15 cellular contexts compared by ENCODE assay signal in the genomic region with DNA sequence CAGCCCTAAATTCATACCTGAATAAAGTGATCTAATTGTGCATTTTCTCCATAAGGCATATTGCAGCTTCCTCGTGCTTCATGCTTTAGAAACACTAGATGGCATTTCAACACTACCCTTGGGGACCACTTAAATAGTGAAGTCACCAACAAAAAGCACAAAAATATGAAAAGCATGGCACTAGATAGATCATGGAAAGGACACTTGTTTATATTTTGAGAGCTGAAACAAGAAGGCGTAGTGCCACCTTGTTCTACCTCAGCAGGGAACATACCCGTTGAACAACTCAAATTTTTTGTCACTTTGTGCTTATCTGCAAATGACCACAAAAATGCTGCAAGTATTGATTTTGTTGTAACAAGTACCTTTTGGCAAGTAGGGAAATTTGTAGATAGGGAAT. TPM values are rescaled to one million over a fixed set of nuclear protein-coding genes. Genes with fewer than 3 reads are reported as not detected.
DNase-seq lines count a peak whose midpoint lies in the region; ATAC-seq and TF ChIP-seq lines count a peak whose summit lies in the region.
"Had no signal": no experiment of that assay in that cellular context is flagged by ENCODE, and none has a peak within 500 bp of the region (broad histone marks: within the 10 kb centered on the region; RNA-seq: fewer than 3 reads in every experiment).

No MANE protein-coding gene starts in this region.

- H3K79me2 ChIP-seq in DND-41 (ENCODE audit: insufficient read depth, low read length), result no peaks in the 10 kb centered on the region

- no peaks in the 10 kb centered on the region; the same call in 1 of the 2 replicates for H4K20me1 ChIP-seq in DND-41 (ENCODE audit: insufficient read depth, low read length)

- CTCF ChIA-PET in HEK293 (lab: Yijun Ruan, JAX) (interaction anchor here (0.5 to 1.2 kb wide), 5 partner anchors 12 to 1195 kb away, joined by 3 to 6 read pairs (median 3); no protein-coding TSS in a partner anchor), Panc1 (lab: Charles Lee) (interaction anchor here (0.9 kb wide), 1 partner anchor 162 kb away, joined by 3 read pairs; no protein-coding TSS in a partner anchor)

- H3K27ac ChIP-seq in DND-41 (ENCODE audit: low read length) (no peak overlapping the region), HEK293 (ENCODE audit: extremely low read depth, low read depth, low read length) (no peak overlapping the region), Panc1 (ENCODE audit: low read length) (no peak overlapping the region), liver (ENCODE audit: low read depth in 1 of 2, low read length in 2 of 2) (no peak overlapping the region)
- H3K27ac ChIP-seq: BLaER1 treated with 17β-estradiol and CSF1 and Interleukin-3, amounts not matched to agents 10 nM and 100 nM had no signal

- H3K9ac ChIP-seq in DND-41 (ENCODE audit: low read depth, low read length), result no peak overlapping the region
- no peak overlapping the region for H3K9ac ChIP-seq in liver (ENCODE audit: low read depth in 1 of 2, low read length in 2 of 2)
- H3K9ac ChIP-seq: BLaER1 treated with 17β-estradiol and CSF1 and Interleukin-3, amounts not matched to agents 10 nM and 100 nM had no signal

- DNase-seq in DND-41 (no peak), Panc1 (ENCODE audit: low read depth, low spot score) (no peak), SK-N-DZ (ENCODE audit: low spot score) (no peak), mucosa of descending colon (no peak), NOMO-1 treated with dmso at 0.1 percent for 144 hours (lab: John Stamatoyannopoulos, UW; ENCODE audit: unreplicated experiment) (no peak)
- DNase-seq: activated B cell treated with CpG ODN at 0.5 μM for 24 hours; activated naive CD4-positive, alpha-beta T cell treated with anti-CD3 and anti-CD28 coated beads, Interleukin-2, amount 10 ng/mL, durations not matched to agents 7 days and 5 days; mesenchymal stem cell; NCI-H1436; small intestine; stimulated activated naive CD8-positive, alpha-beta T cell treated with anti-CD3 and anti-CD28 coated beads, Interleukin-15, Interleukin-2, amounts not matched to agents 100 U/mL and 50 U/mL, for 24 hours had no signal

- TF ChIP-seq CTCF in DND-41 (IDR thresholded peaks at IDR 0.05; ENCODE audit: borderline replicate concordance, extremely low read depth, low read length, poor library complexity, severe bottlenecking) (peak; percentile 21), HEK293 (tag by site-specific recombination; IDR thresholded peaks at IDR 0.05) (no peak), Panc1 (IDR thresholded peaks at IDR 0.05) (peak; percentile 17; the same call in 1 of the 2 replicates), liver (IDR thresholded peaks at IDR 0.05; ENCODE audit: low read depth, low read length, missing input control) (peak; percentile 16), mucosa of descending colon (IDR thresholded peaks at IDR 0.05) (no peak)

- peaks cover 9% of the 10 kb centered on the region; the same call in 1 of the 2 replicates for H3K4me1 ChIP-seq in DND-41 (ENCODE audit: insufficient read depth, low read length)
- peaks cover 10% of the 10 kb centered on the region; the same call in 1 of the 2 replicates for H3K4me1 ChIP-seq in HEK293 (ENCODE audit: control insufficient read depth, insufficient read depth, low read length)
- no peaks in the 10 kb centered on the region for H3K4me1 ChIP-seq in Panc1 (ENCODE audit: control insufficient read depth, insufficient read depth, low read length)
- H3K4me1 ChIP-seq in liver (ENCODE audit: control insufficient read depth in 4 of 4, insufficient read depth in 4 of 4, low read length in 3 of 4), result peaks cover 6 to 47% (median 37%) of the 10 kb centered on the region in 4 donors
- H3K4me1 ChIP-seq in mucosa of descending colon (ENCODE audit: low read depth), result no peaks in the 10 kb centered on the region

- no peaks in the 10 kb centered on the region for H3K27me3 ChIP-seq in DND-41 (ENCODE audit: insufficient read depth, low read length, poor library complexity)
- H3K27me3 ChIP-seq in Panc1 (ENCODE audit: control insufficient read depth, insufficient read depth, low read length), result no peaks in the 10 kb centered on the region
- no peaks in the 10 kb centered on the region for H3K27me3 ChIP-seq in liver (ENCODE audit: control insufficient read depth in 4 of 4, insufficient read depth in 4 of 4, low read length in 3 of 4)
- H3K27me3 ChIP-seq: BLaER1 treated with 17β-estradiol and CSF1 and Interleukin-3, amounts not matched to agents 10 nM and 100 nM had no signal

- no peak for ATAC-seq in DND-41 (ENCODE audit: insufficient read depth, low read depth)
- ATAC-seq in Panc1, result no peak
- no peak for ATAC-seq in GM21529 (IDR thresholded peaks at IDR 0.05; ENCODE audit: unreplicated experiment)
- no peak for ATAC-seq in mucosa of descending colon
- ATAC-seq: stimulated activated naive CD8-positive, alpha-beta T cell treated with anti-CD3 and anti-CD28 coated beads, Interleukin-15, Interleukin-2, amounts not matched to agents 100 U/mL and 50 U/mL, for 24 hours had no signal

- POLR2A ChIA-PET in HEK293 (lab: Yijun Ruan, JAX) (no interaction called here), Panc1 (lab: Charles Lee) (no interaction called here)

- TF ChIP-seq RAD21 in liver (IDR thresholded peaks at IDR 0.05), result peak; percentile 73 to 76

- no TSS peak for BruUV-seq in Panc1 (replicated peaks; lab: Mats Ljungman, UMichigan)

- intact Hi-C loops in Panc1 (cut with micrococcal nuclease; ENCODE audit: unreplicated experiment) (no loop called here), mucosa of descending colon (cut with DNase I, micrococcal nuclease) (no loop called here)

- no peaks in the 10 kb centered on the region for H3K9me3 ChIP-seq in DND-41 (ENCODE audit: insufficient read depth, low read length, severe bottlenecking)
- H3K9me3 ChIP-seq in HEK293 (ENCODE audit: control insufficient read depth, insufficient read depth, low read depth, low read length), result no peaks in the 10 kb centered on the region
- H3K9me3 ChIP-seq in Panc1 (ENCODE audit: control insufficient read depth, insufficient read depth, low read depth, low read length), result no peaks in the 10 kb centered on the region
- H3K9me3 ChIP-seq in liver (ENCODE audit: control insufficient read depth in 4 of 4, low read length in 3 of 4), result no peaks in the 10 kb centered on the region
- no peaks in the 10 kb centered on the region for H3K9me3 ChIP-seq in mucosa of descending colon

- H3K36me3 ChIP-seq in DND-41 (ENCODE audit: insufficient read depth, low read length) (no peaks in the 10 kb centered on the region), HEK293 (ENCODE audit: control insufficient read depth in 2 of 2, insufficient read depth in 1 of 2, low read length in 2 of 2) (no peaks in the 10 kb centered on the region), Panc1 (ENCODE audit: control insufficient read depth, insufficient read depth, low read length) (no peaks in the 10 kb centered on the region), liver (ENCODE audit: control insufficient read depth in 4 of 4, insufficient read depth in 3 of 4, low read depth in 1 of 4, low read length in 3 of 4) (no peaks in the 10 kb centered on the region), mucosa of descending colon (ENCODE audit: low read depth) (no peaks in the 10 kb centered on the region)

- H3K4me2 ChIP-seq in DND-41 (ENCODE audit: insufficient read depth, low read length), result no peak overlapping the region
- H3K4me2 ChIP-seq: BLaER1 treated with 17β-estradiol and CSF1 and Interleukin-3, amounts not matched to agents 10 nM and 100 nM had no signal

- H2AFZ ChIP-seq in DND-41 (ENCODE audit: low read depth, low read length), result no peak overlapping the region

- in situ Hi-C loops in Panc1 (cut with HindIII; ENCODE audit: low pct_unique_long_range_greater_than_20kb, low sequenced_read_pairs), result no loop called here

- 46% methylated on average over 3 of the region's 3 CpGs for WGBS in liver

- no peak overlapping the region for H3K4me3 ChIP-seq in DND-41 (ENCODE audit: low read depth in 1 of 2, low read length in 2 of 2)
- H3K4me3 ChIP-seq in HEK293 (ENCODE audit: low read depth, low read length), result no peak overlapping the region
- no peak overlapping the region for H3K4me3 ChIP-seq in Panc1 (ENCODE audit: low read depth in 2 of 2, low read length in 2 of 2)
- H3K4me3 ChIP-seq in liver (ENCODE audit: low read depth in 1 of 3, low read length in 3 of 3), result no peak overlapping the region
- no peak overlapping the region for H3K4me3 ChIP-seq in mucosa of descending colon
- H3K4me3 ChIP-seq: BLaER1 treated with 17β-estradiol and CSF1 and Interleukin-3, amounts not matched to agents 10 nM and 100 nM had no signal

TF ChIP-seq in HEK293, 187 proteins besides CTCF, POLR2A, EP300 and RAD21 (continues in another document):
- TF ChIP-seq FEZF1 (tag by site-specific recombination; IDR thresholded peaks at IDR 0.05) (peak; percentile 88), ZNF654 (tag by site-specific recombination; IDR thresholded peaks at IDR 0.05; ENCODE audit: low read depth) (peak; percentile 39), ZNF529 (tag by site-specific recombination; IDR thresholded peaks at IDR 0.05; ENCODE audit: insufficient replicate concordance) (no peak), ZNF560 (tag by site-specific recombination; IDR thresholded peaks at IDR 0.05; ENCODE audit: borderline replicate concordance) (no peak)

TF ChIP-seq in liver, 16 proteins besides CTCF, POLR2A, EP300 and RAD21 (continues in another document):
- TF ChIP-seq YY1 (IDR thresholded peaks at IDR 0.05), result peak; percentile 29
- TF ChIP-seq, protein P1, sequence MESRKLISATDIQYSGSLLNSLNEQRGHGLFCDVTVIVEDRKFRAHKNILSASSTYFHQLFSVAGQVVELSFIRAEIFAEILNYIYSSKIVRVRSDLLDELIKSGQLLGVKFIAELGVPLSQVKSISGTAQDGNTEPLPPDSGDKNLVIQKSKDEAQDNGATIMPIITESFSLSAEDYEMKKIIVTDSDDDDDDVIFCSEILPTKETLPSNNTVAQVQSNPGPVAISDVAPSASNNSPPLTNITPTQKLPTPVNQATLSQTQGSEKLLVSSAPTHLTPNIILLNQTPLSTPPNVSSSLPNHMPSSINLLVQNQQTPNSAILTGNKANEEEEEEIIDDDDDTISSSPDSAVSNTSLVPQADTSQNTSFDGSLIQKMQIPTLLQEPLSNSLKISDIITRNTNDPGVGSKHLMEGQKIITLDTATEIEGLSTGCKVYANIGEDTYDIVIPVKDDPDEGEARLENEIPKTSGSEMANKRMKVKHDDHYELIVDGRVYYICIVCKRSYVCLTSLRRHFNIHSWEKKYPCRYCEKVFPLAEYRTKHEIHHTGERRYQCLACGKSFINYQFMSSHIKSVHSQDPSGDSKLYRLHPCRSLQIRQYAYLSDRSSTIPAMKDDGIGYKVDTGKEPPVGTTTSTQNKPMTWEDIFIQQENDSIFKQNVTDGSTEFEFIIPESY (IDR thresholded peaks at IDR 0.05), result no peak
- TF ChIP-seq FOXA2 (IDR thresholded peaks at IDR 0.05), result no peak
- no peak for TF ChIP-seq GABPA (IDR thresholded peaks at IDR 0.05 in 1 of 2, conservative IDR thresholded peaks at IDR 0.05 in 1 of 2)
- no peak for TF ChIP-seq EGR1 (IDR thresholded peaks at IDR 0.05; ENCODE audit: low read depth in 2 of 2)

RNA-seq across cellular contexts. Expression of a gene that starts 8.6 kb away (rescaled TPM):
- total RNA-seq in Panc1 (2021; ENCODE audit: unreplicated experiment) (23.2 TPM), liver (10 to 100 TPM; 25.9 to 41.3 TPM), mucosa of descending colon (10 to 100 TPM; 11.7 to 36.5 (median 12.8) TPM)
- polyA plus RNA-seq in Panc1 (2012; ENCODE audit: insufficient read length), result 11.7 TPM
- polyA plus RNA-seq in liver, result 1 to 10 TPM; 6.7 to 9.0 TPM
- 3.5 and 4.2 TPM in 2 replicates for polyA plus RNA-seq in SK-N-DZ (2014; cell fraction: cytosol; rRNA removed)
- polyA plus RNA-seq in SK-N-DZ (2014; cell fraction: nucleus; rRNA removed), result 7.1 and 7.4 TPM in 2 replicates

Comparison
In these comparisons a context has a peak if more than half of its experiments do, and no peak if none do; other contexts are left out.
1. CTCF ChIP-seq: peak in DND-41 (single experiment), Panc1 (single experiment) and liver (single experiment); none in HEK293 (single experiment) and mucosa of descending colon (single experiment).